2 cellular contexts compared by ENCODE assay signal in the genomic region with DNA sequence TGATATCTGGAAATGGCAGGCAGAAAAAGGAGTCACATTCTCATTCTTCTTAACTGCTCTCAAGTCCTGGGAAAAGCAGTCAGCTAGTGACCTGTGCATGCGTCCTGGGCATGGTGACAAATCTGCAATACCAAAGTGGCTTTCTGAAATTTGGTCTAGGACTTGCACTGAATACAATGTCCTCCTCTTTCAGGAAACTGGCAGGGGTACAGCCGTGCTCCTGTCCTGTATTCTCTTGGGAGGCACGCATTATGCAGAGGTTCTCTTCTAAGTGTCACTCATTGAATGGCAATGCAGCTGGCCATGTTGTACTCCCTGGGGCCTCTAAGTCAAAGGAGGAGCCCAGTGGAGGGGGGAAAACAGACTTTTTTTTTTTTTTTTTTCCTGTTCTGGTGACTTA.
A peak's percentile ranks its signal among the peaks of the same experiment; 100 is the strongest.
TF ChIP-seq lines count a peak whose summit lies in the region.

No MANE protein-coding gene starts in this region.

TF ChIP-seq in liver, 16 proteins besides CTCF, POLR2A, EP300 and RAD21:
- TF ChIP-seq, protein P1, sequence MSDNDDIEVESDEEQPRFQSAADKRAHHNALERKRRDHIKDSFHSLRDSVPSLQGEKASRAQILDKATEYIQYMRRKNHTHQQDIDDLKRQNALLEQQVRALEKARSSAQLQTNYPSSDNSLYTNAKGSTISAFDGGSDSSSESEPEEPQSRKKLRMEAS (IDR thresholded peaks at IDR 0.05) = peak; percentile 50
- TF ChIP-seq SP1 (IDR thresholded peaks at IDR 0.05) (peak; percentile 20), JUND (IDR thresholded peaks at IDR 0.05) (no peak), HNF4A (conservative IDR thresholded peaks at IDR 0.05) (peak; percentile 49 to 67), RXRA (IDR thresholded peaks at IDR 0.05) (peak in 1 of 2 donors; percentile 43)
- TF ChIP-seq, protein P2, sequence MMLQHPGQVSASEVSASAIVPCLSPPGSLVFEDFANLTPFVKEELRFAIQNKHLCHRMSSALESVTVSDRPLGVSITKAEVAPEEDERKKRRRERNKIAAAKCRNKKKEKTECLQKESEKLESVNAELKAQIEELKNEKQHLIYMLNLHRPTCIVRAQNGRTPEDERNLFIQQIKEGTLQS (IDR thresholded peaks at IDR 0.05) = no peak

TF ChIP-seq in HepG2, 621 proteins besides CTCF, POLR2A, EP300 and RAD21:
- TF ChIP-seq ZNF644 (CRISPR knock-in tag; IDR thresholded peaks at IDR 0.05; ENCODE audit: low read depth) (no peak), STAT5B (CRISPR knock-in tag; IDR thresholded peaks at IDR 0.05) (no peak)
- TF ChIP-seq, protein P3, sequence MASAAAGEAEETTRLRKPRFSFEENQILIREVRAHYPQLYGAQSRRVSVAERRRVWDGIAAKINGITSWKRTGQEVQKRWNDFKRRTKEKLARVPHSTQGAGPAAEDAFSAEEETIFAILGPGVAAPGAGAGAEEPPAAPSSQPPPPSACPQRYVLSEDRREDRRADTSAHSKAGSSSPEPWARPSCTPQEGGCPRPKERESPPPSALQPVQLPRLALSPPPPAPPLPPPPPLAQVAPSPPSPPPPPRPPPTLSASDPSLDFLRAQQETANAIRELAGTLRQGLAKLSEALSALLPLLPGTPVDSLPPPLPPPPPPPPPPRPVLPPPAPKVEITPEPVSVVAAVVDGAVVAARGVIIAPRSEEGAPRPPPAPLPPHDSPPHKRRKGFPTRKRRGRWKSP (CRISPR knock-in tag; IDR thresholded peaks at IDR 0.05) = no peak
- TF ChIP-seq, protein P4, sequence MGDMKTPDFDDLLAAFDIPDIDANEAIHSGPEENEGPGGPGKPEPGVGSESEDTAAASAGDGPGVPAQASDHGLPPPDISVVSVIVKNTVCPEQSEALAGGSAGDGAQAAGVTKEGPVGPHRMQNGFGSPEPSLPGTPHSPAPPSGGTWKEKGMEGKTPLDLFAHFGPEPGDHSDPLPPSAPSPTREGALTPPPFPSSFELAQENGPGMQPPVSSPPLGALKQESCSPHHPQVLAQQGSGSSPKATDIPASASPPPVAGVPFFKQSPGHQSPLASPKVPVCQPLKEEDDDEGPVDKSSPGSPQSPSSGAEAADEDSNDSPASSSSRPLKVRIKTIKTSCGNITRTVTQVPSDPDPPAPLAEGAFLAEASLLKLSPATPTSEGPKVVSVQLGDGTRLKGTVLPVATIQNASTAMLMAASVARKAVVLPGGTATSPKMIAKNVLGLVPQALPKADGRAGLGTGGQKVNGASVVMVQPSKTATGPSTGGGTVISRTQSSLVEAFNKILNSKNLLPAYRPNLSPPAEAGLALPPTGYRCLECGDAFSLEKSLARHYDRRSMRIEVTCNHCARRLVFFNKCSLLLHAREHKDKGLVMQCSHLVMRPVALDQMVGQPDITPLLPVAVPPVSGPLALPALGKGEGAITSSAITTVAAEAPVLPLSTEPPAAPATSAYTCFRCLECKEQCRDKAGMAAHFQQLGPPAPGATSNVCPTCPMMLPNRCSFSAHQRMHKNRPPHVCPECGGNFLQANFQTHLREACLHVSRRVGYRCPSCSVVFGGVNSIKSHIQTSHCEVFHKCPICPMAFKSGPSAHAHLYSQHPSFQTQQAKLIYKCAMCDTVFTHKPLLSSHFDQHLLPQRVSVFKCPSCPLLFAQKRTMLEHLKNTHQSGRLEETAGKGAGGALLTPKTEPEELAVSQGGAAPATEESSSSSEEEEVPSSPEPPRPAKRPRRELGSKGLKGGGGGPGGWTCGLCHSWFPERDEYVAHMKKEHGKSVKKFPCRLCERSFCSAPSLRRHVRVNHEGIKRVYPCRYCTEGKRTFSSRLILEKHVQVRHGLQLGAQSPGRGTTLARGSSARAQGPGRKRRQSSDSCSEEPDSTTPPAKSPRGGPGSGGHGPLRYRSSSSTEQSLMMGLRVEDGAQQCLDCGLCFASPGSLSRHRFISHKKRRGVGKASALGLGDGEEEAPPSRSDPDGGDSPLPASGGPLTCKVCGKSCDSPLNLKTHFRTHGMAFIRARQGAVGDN (CRISPR knock-in tag; IDR thresholded peaks at IDR 0.05) = no peak
- TF ChIP-seq, protein P5, sequence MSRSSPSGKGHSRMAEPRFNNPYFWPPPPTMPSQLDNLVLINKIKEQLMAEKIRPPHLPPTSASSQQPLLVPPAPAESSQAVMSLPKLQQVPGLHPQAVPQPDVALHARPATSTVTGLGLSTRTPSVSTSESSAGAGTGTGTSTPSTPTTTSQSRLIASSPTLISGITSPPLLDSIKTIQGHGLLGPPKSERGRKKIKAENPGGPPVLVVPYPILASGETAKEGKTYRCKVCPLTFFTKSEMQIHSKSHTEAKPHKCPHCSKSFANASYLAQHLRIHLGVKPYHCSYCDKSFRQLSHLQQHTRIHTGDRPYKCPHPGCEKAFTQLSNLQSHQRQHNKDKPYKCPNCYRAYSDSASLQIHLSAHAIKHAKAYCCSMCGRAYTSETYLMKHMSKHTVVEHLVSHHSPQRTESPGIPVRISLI (CRISPR knock-in tag; IDR thresholded peaks at IDR 0.05; ENCODE audit: borderline replicate concordance) = no peak
